In genomic region chr16:16033208-16033717, GRCh38 we compare ENCODE assay signal across 1 cellular context.
TF ChIP-seq lines count a peak whose summit lies in the region.

No MANE protein-coding gene starts in this region.

TF ChIP-seq in K562, 482 proteins besides CTCF, POLR2A, EP300 and RAD21 (continued from another document):
- TF ChIP-seq, protein P1, sequence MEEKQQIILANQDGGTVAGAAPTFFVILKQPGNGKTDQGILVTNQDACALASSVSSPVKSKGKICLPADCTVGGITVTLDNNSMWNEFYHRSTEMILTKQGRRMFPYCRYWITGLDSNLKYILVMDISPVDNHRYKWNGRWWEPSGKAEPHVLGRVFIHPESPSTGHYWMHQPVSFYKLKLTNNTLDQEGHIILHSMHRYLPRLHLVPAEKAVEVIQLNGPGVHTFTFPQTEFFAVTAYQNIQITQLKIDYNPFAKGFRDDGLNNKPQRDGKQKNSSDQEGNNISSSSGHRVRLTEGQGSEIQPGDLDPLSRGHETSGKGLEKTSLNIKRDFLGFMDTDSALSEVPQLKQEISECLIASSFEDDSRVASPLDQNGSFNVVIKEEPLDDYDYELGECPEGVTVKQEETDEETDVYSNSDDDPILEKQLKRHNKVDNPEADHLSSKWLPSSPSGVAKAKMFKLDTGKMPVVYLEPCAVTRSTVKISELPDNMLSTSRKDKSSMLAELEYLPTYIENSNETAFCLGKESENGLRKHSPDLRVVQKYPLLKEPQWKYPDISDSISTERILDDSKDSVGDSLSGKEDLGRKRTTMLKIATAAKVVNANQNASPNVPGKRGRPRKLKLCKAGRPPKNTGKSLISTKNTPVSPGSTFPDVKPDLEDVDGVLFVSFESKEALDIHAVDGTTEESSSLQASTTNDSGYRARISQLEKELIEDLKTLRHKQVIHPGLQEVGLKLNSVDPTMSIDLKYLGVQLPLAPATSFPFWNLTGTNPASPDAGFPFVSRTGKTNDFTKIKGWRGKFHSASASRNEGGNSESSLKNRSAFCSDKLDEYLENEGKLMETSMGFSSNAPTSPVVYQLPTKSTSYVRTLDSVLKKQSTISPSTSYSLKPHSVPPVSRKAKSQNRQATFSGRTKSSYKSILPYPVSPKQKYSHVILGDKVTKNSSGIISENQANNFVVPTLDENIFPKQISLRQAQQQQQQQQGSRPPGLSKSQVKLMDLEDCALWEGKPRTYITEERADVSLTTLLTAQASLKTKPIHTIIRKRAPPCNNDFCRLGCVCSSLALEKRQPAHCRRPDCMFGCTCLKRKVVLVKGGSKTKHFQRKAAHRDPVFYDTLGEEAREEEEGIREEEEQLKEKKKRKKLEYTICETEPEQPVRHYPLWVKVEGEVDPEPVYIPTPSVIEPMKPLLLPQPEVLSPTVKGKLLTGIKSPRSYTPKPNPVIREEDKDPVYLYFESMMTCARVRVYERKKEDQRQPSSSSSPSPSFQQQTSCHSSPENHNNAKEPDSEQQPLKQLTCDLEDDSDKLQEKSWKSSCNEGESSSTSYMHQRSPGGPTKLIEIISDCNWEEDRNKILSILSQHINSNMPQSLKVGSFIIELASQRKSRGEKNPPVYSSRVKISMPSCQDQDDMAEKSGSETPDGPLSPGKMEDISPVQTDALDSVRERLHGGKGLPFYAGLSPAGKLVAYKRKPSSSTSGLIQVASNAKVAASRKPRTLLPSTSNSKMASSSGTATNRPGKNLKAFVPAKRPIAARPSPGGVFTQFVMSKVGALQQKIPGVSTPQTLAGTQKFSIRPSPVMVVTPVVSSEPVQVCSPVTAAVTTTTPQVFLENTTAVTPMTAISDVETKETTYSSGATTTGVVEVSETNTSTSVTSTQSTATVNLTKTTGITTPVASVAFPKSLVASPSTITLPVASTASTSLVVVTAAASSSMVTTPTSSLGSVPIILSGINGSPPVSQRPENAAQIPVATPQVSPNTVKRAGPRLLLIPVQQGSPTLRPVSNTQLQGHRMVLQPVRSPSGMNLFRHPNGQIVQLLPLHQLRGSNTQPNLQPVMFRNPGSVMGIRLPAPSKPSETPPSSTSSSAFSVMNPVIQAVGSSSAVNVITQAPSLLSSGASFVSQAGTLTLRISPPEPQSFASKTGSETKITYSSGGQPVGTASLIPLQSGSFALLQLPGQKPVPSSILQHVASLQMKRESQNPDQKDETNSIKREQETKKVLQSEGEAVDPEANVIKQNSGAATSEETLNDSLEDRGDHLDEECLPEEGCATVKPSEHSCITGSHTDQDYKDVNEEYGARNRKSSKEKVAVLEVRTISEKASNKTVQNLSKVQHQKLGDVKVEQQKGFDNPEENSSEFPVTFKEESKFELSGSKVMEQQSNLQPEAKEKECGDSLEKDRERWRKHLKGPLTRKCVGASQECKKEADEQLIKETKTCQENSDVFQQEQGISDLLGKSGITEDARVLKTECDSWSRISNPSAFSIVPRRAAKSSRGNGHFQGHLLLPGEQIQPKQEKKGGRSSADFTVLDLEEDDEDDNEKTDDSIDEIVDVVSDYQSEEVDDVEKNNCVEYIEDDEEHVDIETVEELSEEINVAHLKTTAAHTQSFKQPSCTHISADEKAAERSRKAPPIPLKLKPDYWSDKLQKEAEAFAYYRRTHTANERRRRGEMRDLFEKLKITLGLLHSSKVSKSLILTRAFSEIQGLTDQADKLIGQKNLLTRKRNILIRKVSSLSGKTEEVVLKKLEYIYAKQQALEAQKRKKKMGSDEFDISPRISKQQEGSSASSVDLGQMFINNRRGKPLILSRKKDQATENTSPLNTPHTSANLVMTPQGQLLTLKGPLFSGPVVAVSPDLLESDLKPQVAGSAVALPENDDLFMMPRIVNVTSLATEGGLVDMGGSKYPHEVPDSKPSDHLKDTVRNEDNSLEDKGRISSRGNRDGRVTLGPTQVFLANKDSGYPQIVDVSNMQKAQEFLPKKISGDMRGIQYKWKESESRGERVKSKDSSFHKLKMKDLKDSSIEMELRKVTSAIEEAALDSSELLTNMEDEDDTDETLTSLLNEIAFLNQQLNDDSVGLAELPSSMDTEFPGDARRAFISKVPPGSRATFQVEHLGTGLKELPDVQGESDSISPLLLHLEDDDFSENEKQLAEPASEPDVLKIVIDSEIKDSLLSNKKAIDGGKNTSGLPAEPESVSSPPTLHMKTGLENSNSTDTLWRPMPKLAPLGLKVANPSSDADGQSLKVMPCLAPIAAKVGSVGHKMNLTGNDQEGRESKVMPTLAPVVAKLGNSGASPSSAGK (IDR thresholded peaks at IDR 0.05), result peak; percentile 42; the same call in 1 of the 2 replicates
- no peak for TF ChIP-seq GATAD2A (IDR thresholded peaks at IDR 0.05)
- no peak for TF ChIP-seq ZZZ3 (IDR thresholded peaks at IDR 0.05)
- TF ChIP-seq ZNF592 (IDR thresholded peaks at IDR 0.05), result 0 out of 2 replicates have a peak, but pooled peaks have one; percentile 30
- TF ChIP-seq ZNF24 (IDR thresholded peaks at IDR 0.05), result peak; percentile 87
- TF ChIP-seq, protein P2, sequence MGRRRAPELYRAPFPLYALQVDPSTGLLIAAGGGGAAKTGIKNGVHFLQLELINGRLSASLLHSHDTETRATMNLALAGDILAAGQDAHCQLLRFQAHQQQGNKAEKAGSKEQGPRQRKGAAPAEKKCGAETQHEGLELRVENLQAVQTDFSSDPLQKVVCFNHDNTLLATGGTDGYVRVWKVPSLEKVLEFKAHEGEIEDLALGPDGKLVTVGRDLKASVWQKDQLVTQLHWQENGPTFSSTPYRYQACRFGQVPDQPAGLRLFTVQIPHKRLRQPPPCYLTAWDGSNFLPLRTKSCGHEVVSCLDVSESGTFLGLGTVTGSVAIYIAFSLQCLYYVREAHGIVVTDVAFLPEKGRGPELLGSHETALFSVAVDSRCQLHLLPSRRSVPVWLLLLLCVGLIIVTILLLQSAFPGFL (CRISPR knock-in tag; IDR thresholded peaks at IDR 0.05), result no peak
- peak; percentile 31; the same call in 1 of the 2 replicates for TF ChIP-seq MAX (CRISPR knock-in tag; IDR thresholded peaks at IDR 0.05)
- TF ChIP-seq EZH2 (IDR thresholded peaks at IDR 0.05; ENCODE audit: borderline replicate concordance, low read depth, low read length), result no peak
- no peak for TF ChIP-seq ZNF77 (CRISPR knock-in tag; IDR thresholded peaks at IDR 0.05)
- TF ChIP-seq, protein P3, sequence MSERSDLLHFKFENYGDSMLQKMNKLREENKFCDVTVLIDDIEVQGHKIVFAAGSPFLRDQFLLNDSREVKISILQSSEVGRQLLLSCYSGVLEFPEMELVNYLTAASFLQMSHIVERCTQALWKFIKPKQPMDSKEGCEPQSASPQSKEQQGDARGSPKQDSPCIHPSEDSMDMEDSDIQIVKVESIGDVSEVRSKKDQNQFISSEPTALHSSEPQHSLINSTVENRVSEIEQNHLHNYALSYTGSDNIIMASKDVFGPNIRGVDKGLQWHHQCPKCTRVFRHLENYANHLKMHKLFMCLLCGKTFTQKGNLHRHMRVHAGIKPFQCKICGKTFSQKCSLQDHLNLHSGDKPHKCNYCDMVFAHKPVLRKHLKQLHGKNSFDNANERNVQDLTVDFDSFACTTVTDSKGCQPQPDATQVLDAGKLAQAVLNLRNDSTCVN (CRISPR knock-in tag; IDR thresholded peaks at IDR 0.05), result no peak
- no peak for TF ChIP-seq BRF1 (IDR thresholded peaks at IDR 0.05; ENCODE audit: borderline replicate concordance, extremely low read depth, insufficient read length)
- no peak for TF ChIP-seq POLR2H (tag; IDR thresholded peaks at IDR 0.05; ENCODE audit: low read depth)
- no peak for TF ChIP-seq JUN (IDR thresholded peaks at IDR 0.05; ENCODE audit: borderline replicate concordance, low read depth, low read length)
- TF ChIP-seq JUN (CRISPR knock-in tag; IDR thresholded peaks at IDR 0.05; ENCODE audit: borderline replicate concordance), result no peak
- no peak for TF ChIP-seq PURB (CRISPR knock-in tag; IDR thresholded peaks at IDR 0.05; ENCODE audit: low read depth)
